In genomic region chr19:6678690-6679109, GRCh38 we compare ENCODE assay signal across 12 cellular contexts. TPM values are rescaled to one million over a fixed set of nuclear protein-coding genes. Genes with fewer than 3 reads are reported as not detected.
DNase-seq lines count a peak whose midpoint lies in the region; ATAC-seq, FAIRE-seq and TF ChIP-seq lines count a peak whose summit lies in the region.
"Had no signal": no experiment of that assay in that cellular context is flagged by ENCODE, and none has a peak within 500 bp of the region (broad histone marks: within the 10 kb centered on the region; RNA-seq: fewer than 3 reads in every experiment).

No MANE protein-coding gene starts in this region.

- H3K36me3 ChIP-seq in sigmoid colon, result no peaks in the 10 kb centered on the region
- H3K36me3 ChIP-seq in pancreas, result peaks cover 0 to 3% (median 0%) of the 10 kb centered on the region in 3 donors

- TF ChIP-seq CTCF in sigmoid colon (IDR thresholded peaks at IDR 0.05) (no peak), pancreas (IDR thresholded peaks at IDR 0.05) (no peak)

- no peak for TF ChIP-seq POLR2A in sigmoid colon (IDR thresholded peaks at IDR 0.05)

- DNase-seq in CD1c-positive myeloid dendritic cell (ENCODE audit: extremely low spot score) (peak; percentile 84), sigmoid colon (peak; percentile 32), head of caudate nucleus (no peak), pancreas (no peak)
- DNase-seq in T-helper 2 cell treated with Interferon-gamma antibody and Interleukin-4, amounts not matched to agents 5 μg/mL and 100 μg/mL, for 36 hours (ENCODE audit: low spot score), result peak; percentile 87
- DNase-seq in activated naive CD8-positive, alpha-beta T cell treated with anti-CD3 and anti-CD28 coated beads, Interleukin-2, amount 50 U/mL, for 16 hours (ENCODE audit: low read depth, low spot score), result peak; percentile 57
- DNase-seq: NCI-H524 treated with DMSO at 0.1 percent for 48 hours had no signal

- H3K27me3 ChIP-seq in sigmoid colon (peaks cover 0 to 14% (median 0%) of the 10 kb centered on the region in 3 donors), pancreas (no peaks in the 10 kb centered on the region)

- no peaks in the 10 kb centered on the region for H3K27me3 Mint-ChIP-seq in T-helper 2 cell treated with Interferon-gamma antibody and Interleukin-4, amounts not matched to agents 5 μg/mL and 100 μg/mL, for 36 hours (ENCODE audit: low read depth)

- no peak for TF ChIP-seq EP300 in sigmoid colon (IDR thresholded peaks at IDR 0.05)

- 88 to 90% methylated on average over 4 of the region's 4 CpGs for WGBS in sigmoid colon, 2 donors
- WGBS in pancreas, 2 donors, result 81 to 91% methylated on average over 4 of the region's 4 CpGs

- H3K4me3 ChIP-seq in sigmoid colon (no peak overlapping the region), pancreas (no peak overlapping the region)

- H3K4me3 Mint-ChIP-seq in T-helper 2 cell treated with Interferon-gamma antibody and Interleukin-4, amounts not matched to agents 5 μg/mL and 100 μg/mL, for 36 hours, result no peak overlapping the region

- H3K9me3 ChIP-seq in sigmoid colon (peaks cover 0 to 6% (median 1%) of the 10 kb centered on the region in 4 donors), pancreas (no peaks in the 10 kb centered on the region)

- intact Hi-C loops in sigmoid colon (cut with DNase I), result no loop called here
- intact Hi-C loops in head of caudate nucleus (cut with DNase I), result no loop called here
- intact Hi-C loops in pancreas (cut with DNase I), result no loop called here

- peaks cover 4% of the 10 kb centered on the region for H3K9me3 Mint-ChIP-seq in T-helper 2 cell treated with Interferon-gamma antibody and Interleukin-4, amounts not matched to agents 5 μg/mL and 100 μg/mL, for 36 hours
- H3K9me3 Mint-ChIP-seq: IgD-negative memory B cell had no signal

- H3K36me3 Mint-ChIP-seq in T-helper 2 cell treated with Interferon-gamma antibody and Interleukin-4, amounts not matched to agents 5 μg/mL and 100 μg/mL, for 36 hours (ENCODE audit: low read depth), result no peaks in the 10 kb centered on the region
- H3K36me3 Mint-ChIP-seq: brain, IgD-negative memory B cell had no signal

- ATAC-seq in HG03039 (IDR thresholded peaks at IDR 0.05; ENCODE audit: unreplicated experiment), result no peak
- ATAC-seq in pancreas, result no peak
- ATAC-seq in GM21381 (IDR thresholded peaks at IDR 0.05; ENCODE audit: unreplicated experiment), result no peak

- H3K4me1 ChIP-seq in sigmoid colon (no peaks in the 10 kb centered on the region), pancreas (no peaks in the 10 kb centered on the region)

- FAIRE-seq in pancreas (lab: Jason Lieb, UNC), result no peak

- peaks cover 53% of the 10 kb centered on the region for H3K4me1 Mint-ChIP-seq in T-helper 2 cell treated with Interferon-gamma antibody and Interleukin-4, amounts not matched to agents 5 μg/mL and 100 μg/mL, for 36 hours (ENCODE audit: low read depth)
- H3K4me1 Mint-ChIP-seq: brain had no signal

- H3K27ac ChIP-seq in sigmoid colon (no peak overlapping the region), pancreas (no peak overlapping the region)

- H3K27ac Mint-ChIP-seq in T-helper 2 cell treated with Interferon-gamma antibody and Interleukin-4, amounts not matched to agents 5 μg/mL and 100 μg/mL, for 36 hours, result peak overlapping the region; percentile 5
- H3K27ac Mint-ChIP-seq: brain had no signal

RNA-seq across cellular contexts. Expression of gene TNFSF14, which starts 8.7 kb away (rescaled TPM):
- total RNA-seq in sigmoid colon (1 to 10 TPM in 1 of 4 donors, under 1 TPM in 2, not detected in 1; under 0.01 to 2.0 (median 0.41) TPM), pancreas (1 to 10 TPM in 2 of 6 donors, under 1 TPM in 3, not detected in 1; 0.67 to 5.9 (median 0.98) TPM)
- polyA plus RNA-seq in sigmoid colon (1 to 10 TPM in 1 of 3 donors, not detected in 2; 2.8 TPM), pancreas (1 to 10 TPM; 1.9 to 5.6 TPM)
- total RNA-seq: skeletal muscle tissue had no signal

RNA-seq across cellular contexts. Expression of gene C3, which starts 41.8 kb away (rescaled TPM):
- total RNA-seq in sigmoid colon (1,000 to 10,000 TPM in 1 of 4 donors, 100 to 1,000 TPM in 3; 317 to 1,284 (median 452) TPM), pancreas (1,000 to 10,000 TPM in 2 of 6 donors, 100 to 1,000 TPM in 3, 10 to 100 TPM in 1; 67.7 to 3,753 (median 558) TPM)
- polyA plus RNA-seq in sigmoid colon (100 to 1,000 TPM in 1 of 3 donors, 10 to 100 TPM in 1, 1 to 10 TPM in 1; 9.0 to 313 (median 66.7) TPM), pancreas (1,000 to 10,000 TPM in 1 of 2 donors, 100 to 1,000 TPM in 1; 447 to 1,383 TPM)
- polyA plus RNA-seq: IgD-negative memory B cell had no signal

RNA-seq across cellular contexts. Expression of gene GPR108, which starts 58.7 kb away (rescaled TPM):
- total RNA-seq in sigmoid colon, result 10 to 100 TPM; 44.5 to 67.3 (median 58.8) TPM
- 10 to 100 TPM; 39.0 to 91.1 (median 53.4) TPM for polyA plus RNA-seq in sigmoid colon
- total RNA-seq in pancreas, result 10 to 100 TPM; 46.1 to 62.6 (median 52.0) TPM
- 100 to 1,000 TPM; 108 to 154 TPM for polyA plus RNA-seq in pancreas

Comparison
In these comparisons a context has a peak if more than half of its experiments do, and no peak if none do; other contexts are left out.
1. DNase-seq: peak in CD1c-positive myeloid dendritic cell (single experiment), T-helper 2 cell treated with Interferon-gamma antibody and Interleukin-4, amounts not matched to agents 5 μg/mL and 100 μg/mL, for 36 hours (single experiment), activated naive CD8-positive, alpha-beta T cell treated with anti-CD3 and anti-CD28 coated beads, Interleukin-2, amount 50 U/mL, for 16 hours (single experiment) and sigmoid colon (single experiment); none in head of caudate nucleus (0 of 42) and pancreas (0 of 6).